Comparison of ENCODE assay signal across 12 cellular contexts in the genomic region with DNA sequence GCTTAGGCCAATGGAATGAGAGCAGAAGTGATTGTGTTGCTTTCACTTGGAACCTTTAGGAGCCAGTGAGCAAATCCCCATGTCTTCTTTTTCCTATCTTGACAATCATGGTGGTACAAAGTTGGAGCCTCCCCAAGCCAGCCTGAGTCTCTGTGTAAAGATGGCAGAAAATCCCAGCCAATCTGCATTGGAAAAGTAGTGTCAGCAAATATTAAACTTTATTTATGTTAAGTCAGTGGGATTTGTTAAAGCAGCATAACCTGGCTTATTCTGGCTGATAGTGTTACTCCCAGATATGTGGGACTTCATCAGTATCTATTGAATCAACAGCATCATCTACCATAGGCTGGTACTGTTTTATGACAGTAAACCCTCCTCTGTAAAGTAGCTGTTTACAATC. TPM values are rescaled to one million over a fixed set of nuclear protein-coding genes. Genes with fewer than 3 reads are reported as not detected.
DNase-seq lines count a peak whose midpoint lies in the region; ATAC-seq and TF ChIP-seq lines count a peak whose summit lies in the region.
"Had no signal": no experiment of that assay in that cellular context is flagged by ENCODE, and none has a peak within 500 bp of the region (broad histone marks: within the 10 kb centered on the region; RNA-seq: fewer than 3 reads in every experiment).

No MANE protein-coding gene starts in this region.

- peaks cover 64% of the 10 kb centered on the region for H3K79me2 ChIP-seq in hepatocyte

- H3K4me2 ChIP-seq in hepatocyte = peak overlapping the region; percentile 95

- peaks cover 10% of the 10 kb centered on the region for H4K20me1 ChIP-seq in hepatocyte (ENCODE audit: insufficient read depth, poor library complexity, severe bottlenecking)

- POLR2A ChIA-PET in T-cell (lab: Charles Lee) = no interaction called here

- no peak for ATAC-seq in T-cell (replicated peaks in 1 of 4)
- ATAC-seq: lower lobe of right lung had no signal

- H3K27ac ChIP-seq in hepatocyte = peak overlapping the region; percentile 98
- no peak overlapping the region for H3K27ac ChIP-seq in SJCRH30
- H3K27ac ChIP-seq: lower lobe of right lung had no signal

- no peak for TF ChIP-seq CTCF in Calu3 (IDR thresholded peaks at IDR 0.05; ENCODE audit: unreplicated experiment)
- TF ChIP-seq CTCF in hepatocyte (IDR thresholded peaks at IDR 0.05; ENCODE audit: poor library complexity) = no peak
- TF ChIP-seq CTCF in osteocyte (IDR thresholded peaks at IDR 0.05) = no peak

- H3K36me3 Mint-ChIP-seq in Calu3 (ENCODE audit: insufficient read depth, unreplicated experiment) (peaks cover 32% of the 10 kb centered on the region), T-cell (no peaks in the 10 kb centered on the region), osteocyte (ENCODE audit: unreplicated experiment) (no peaks in the 10 kb centered on the region)

- intact Hi-C loops in Calu3 (cut with micrococcal nuclease; ENCODE audit: unreplicated experiment) = no loop called here

- no peaks in the 10 kb centered on the region for H3K9me2 ChIP-seq in hepatocyte (replicated peaks; ENCODE audit: insufficient read depth)

- no TSS peak for BruUV-seq in Calu3 (replicated peaks; lab: Mats Ljungman, UMichigan)

- CTCF ChIA-PET in Calu3 (lab: Charles Lee) = no interaction called here
- CTCF ChIA-PET in T-cell (lab: Charles Lee) = no interaction called here

- no peak for DNase-seq in Calu3
- no peak for DNase-seq in T-cell
- DNase-seq in hepatocyte (ENCODE audit: low spot score) = no peak
- no peak for DNase-seq in osteocyte (ENCODE audit: extremely low spot score, unreplicated experiment)
- DNase-seq in SJCRH30 = no peak
- no peak for DNase-seq in activated T-cell treated with anti-CD3 and anti-CD28 coated beads for 4 hours
- DNase-seq in activated naive CD4-positive, alpha-beta T cell treated with anti-CD3 and anti-CD28 coated beads, Interleukin-2, amount 50 U/mL, for 16 hours = no peak
- no peak for DNase-seq in HUDEP-2 (lab: John Stamatoyannopoulos, UW; ENCODE audit: unreplicated experiment in 76 of 76)
- DNase-seq: activated B cell treated with CpG ODN at 0.5 μM for 24 hours, BE2C, lower lobe of right lung, MV-4-11 had no signal

- no peak overlapping the region for H3K4me3 ChIP-seq in hepatocyte
- H3K4me3 ChIP-seq in SJCRH30 = no peak overlapping the region

- H3K27me3 Mint-ChIP-seq in Calu3 (ENCODE audit: unreplicated experiment) (no peaks in the 10 kb centered on the region), T-cell (peaks cover 68 to 70% of the 10 kb centered on the region in 2 donors), osteocyte (ENCODE audit: unreplicated experiment) (no peaks in the 10 kb centered on the region)

- no peaks in the 10 kb centered on the region for H3K9me3 Mint-ChIP-seq in Calu3 (ENCODE audit: low read depth, unreplicated experiment)
- H3K9me3 Mint-ChIP-seq in T-cell = no peaks in the 10 kb centered on the region
- H3K9me3 Mint-ChIP-seq in osteocyte (ENCODE audit: unreplicated experiment) = no peaks in the 10 kb centered on the region
- H3K9me3 Mint-ChIP-seq: activated B cell treated with CpG ODN at 0.5 μM for 24 hours had no signal

- peaks cover 20% of the 10 kb centered on the region for H3K4me1 ChIP-seq in hepatocyte (ENCODE audit: insufficient read depth)
- H3K4me1 ChIP-seq in SJCRH30 = peaks cover under 1% of the 10 kb centered on the region
- H3K4me1 ChIP-seq: BE2C had no signal

- H3K36me3 ChIP-seq in hepatocyte (replicated peaks; ENCODE audit: insufficient read depth, low read depth) (no peaks in the 10 kb centered on the region), SJCRH30 (no peaks in the 10 kb centered on the region)
- H3K36me3 ChIP-seq: BE2C, lower lobe of right lung had no signal

- H3K4me1 Mint-ChIP-seq in Calu3 (ENCODE audit: low read depth, unreplicated experiment) (peaks cover 59% of the 10 kb centered on the region), T-cell (peaks cover 16 to 27% (median 19%) of the 10 kb centered on the region in 3 donors), osteocyte (ENCODE audit: unreplicated experiment) (peaks cover 64% of the 10 kb centered on the region)

- H3K27me3 ChIP-seq in hepatocyte (no peaks in the 10 kb centered on the region), SJCRH30 (no peaks in the 10 kb centered on the region)

- no peak overlapping the region for H2AFZ ChIP-seq in hepatocyte

- H3K4me3 Mint-ChIP-seq in Calu3 (ENCODE audit: low read depth, unreplicated experiment) (peak overlapping the region; percentile 78), T-cell (peak overlapping the region in 2 of 3 donors; percentile 7 to 67), osteocyte (ENCODE audit: unreplicated experiment) (peak overlapping the region; percentile 77)

- H3K9me3 ChIP-seq in hepatocyte (ENCODE audit: low read depth) = no peaks in the 10 kb centered on the region
- no peaks in the 10 kb centered on the region for H3K9me3 ChIP-seq in SJCRH30 (replicated peaks)
- H3K9me3 ChIP-seq: BE2C, lower lobe of right lung had no signal

- H3K27ac Mint-ChIP-seq in Calu3 (ENCODE audit: unreplicated experiment) (no peak overlapping the region), T-cell (no peak overlapping the region), osteocyte (ENCODE audit: unreplicated experiment) (peak overlapping the region; percentile 93)
- H3K27ac Mint-ChIP-seq: activated B cell treated with CpG ODN at 0.5 μM for 24 hours had no signal

RNA-seq across cellular contexts. Expression of gene NUAK1, which starts 2.2 kb away (rescaled TPM):
- 8.0 and 14.3 TPM in 2 replicates for total RNA-seq in Calu3 (2022)
- under 1 TPM; 0.25 to 0.50 (median 0.30) TPM for total RNA-seq in T-cell
- 5.3 and 13.0 TPM in 2 replicates for total RNA-seq in hepatocyte
- polyA plus RNA-seq in hepatocyte = 2.5 and 3.5 TPM in 2 replicates
- 20.2 and 21.1 TPM in 2 replicates for total RNA-seq in osteocyte
- 4.0 and 4.4 TPM in 2 replicates for total RNA-seq in SJCRH30 (2014; rRNA removed; shearing (Covaris generic))
- total RNA-seq: activated B cell treated with CpG ODN at 0.5 μM for 24 hours had no signal
